ENCODE assay signal across 1 cellular context in the genomic region with DNA sequence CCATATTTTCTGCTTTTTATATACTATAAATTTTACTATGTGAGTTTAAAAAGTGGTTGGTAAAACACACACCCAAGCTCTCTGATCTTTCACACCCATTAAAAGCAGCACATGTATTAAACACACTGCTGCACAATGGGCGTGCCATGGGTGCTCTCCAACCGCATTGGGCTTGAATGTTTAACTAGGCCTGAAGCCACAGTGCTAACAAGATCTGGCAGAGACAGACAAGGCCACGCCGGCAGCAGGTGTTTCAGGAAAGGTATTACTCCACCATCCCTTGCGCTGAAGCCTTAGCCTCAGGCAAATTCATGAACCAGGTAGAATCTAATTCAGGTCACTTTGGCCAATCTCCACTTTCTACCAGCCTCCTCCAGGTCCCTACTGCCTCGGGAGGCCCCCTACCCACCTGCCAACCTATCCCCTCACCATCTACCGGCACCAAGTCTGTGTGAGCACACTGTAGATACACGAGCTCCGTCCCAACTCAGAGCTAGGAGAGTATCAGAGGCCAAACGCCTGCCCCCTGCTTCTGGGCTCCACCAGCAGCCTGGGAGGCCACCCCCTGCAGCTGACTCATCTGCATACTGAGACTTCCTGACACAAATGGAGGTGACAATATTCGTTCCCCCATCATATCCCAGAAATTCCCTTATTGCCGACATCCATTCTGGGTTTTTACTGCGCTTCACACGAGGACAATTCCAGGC.
A peak's percentile ranks its signal among the peaks of the same experiment; 100 is the strongest.
TF ChIP-seq lines count a peak whose summit lies in the region.

No MANE protein-coding gene starts in this region.

TF ChIP-seq in HepG2, 621 proteins besides CTCF, POLR2A, EP300 and RAD21 (continued from another document and continues in another):
- TF ChIP-seq, protein P1, sequence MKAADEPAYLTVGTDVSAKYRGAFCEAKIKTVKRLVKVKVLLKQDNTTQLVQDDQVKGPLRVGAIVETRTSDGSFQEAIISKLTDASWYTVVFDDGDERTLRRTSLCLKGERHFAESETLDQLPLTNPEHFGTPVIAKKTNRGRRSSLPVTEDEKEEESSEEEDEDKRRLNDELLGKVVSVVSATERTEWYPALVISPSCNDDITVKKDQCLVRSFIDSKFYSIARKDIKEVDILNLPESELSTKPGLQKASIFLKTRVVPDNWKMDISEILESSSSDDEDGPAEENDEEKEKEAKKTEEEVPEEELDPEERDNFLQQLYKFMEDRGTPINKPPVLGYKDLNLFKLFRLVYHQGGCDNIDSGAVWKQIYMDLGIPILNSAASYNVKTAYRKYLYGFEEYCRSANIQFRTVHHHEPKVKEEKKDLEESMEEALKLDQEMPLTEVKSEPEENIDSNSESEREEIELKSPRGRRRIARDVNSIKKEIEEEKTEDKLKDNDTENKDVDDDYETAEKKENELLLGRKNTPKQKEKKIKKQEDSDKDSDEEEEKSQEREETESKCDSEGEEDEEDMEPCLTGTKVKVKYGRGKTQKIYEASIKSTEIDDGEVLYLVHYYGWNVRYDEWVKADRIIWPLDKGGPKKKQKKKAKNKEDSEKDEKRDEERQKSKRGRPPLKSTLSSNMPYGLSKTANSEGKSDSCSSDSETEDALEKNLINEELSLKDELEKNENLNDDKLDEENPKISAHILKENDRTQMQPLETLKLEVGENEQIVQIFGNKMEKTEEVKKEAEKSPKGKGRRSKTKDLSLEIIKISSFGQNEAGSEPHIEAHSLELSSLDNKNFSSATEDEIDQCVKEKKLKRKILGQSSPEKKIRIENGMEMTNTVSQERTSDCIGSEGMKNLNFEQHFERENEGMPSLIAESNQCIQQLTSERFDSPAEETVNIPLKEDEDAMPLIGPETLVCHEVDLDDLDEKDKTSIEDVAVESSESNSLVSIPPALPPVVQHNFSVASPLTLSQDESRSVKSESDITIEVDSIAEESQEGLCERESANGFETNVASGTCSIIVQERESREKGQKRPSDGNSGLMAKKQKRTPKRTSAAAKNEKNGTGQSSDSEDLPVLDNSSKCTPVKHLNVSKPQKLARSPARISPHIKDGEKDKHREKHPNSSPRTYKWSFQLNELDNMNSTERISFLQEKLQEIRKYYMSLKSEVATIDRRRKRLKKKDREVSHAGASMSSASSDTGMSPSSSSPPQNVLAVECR (CRISPR knock-in tag; IDR thresholded peaks at IDR 0.05; ENCODE audit: borderline replicate concordance): peak; percentile 38
- TF ChIP-seq ZNF337 (CRISPR knock-in tag; IDR thresholded peaks at IDR 0.05; ENCODE audit: borderline replicate concordance, low read depth) (no peak), TRAFD1 (CRISPR knock-in tag; IDR thresholded peaks at IDR 0.05; ENCODE audit: borderline replicate concordance) (no peak), CEBPB (IDR thresholded peaks at IDR 0.05; ENCODE audit: borderline replicate concordance, low read depth, low read length) (peak; percentile 1; the same call in 1 of the 2 replicates), MXD4 (CRISPR knock-in tag; IDR thresholded peaks at IDR 0.05) (peak; percentile 68; the same call in 1 of the 2 replicates), HES4 (CRISPR knock-in tag; IDR thresholded peaks at IDR 0.05; ENCODE audit: borderline replicate concordance) (peak; percentile 56; the same call in 1 of the 2 replicates), XRCC5 (optimal IDR thresholded peaks at IDR 0.05; ENCODE audit: low read length) (peak; percentile 14), ZNF205 (CRISPR knock-in tag; IDR thresholded peaks at IDR 0.05) (0 out of 2 replicates have a peak, but pooled peaks have one; percentile 33), IRX3 (CRISPR knock-in tag; IDR thresholded peaks at IDR 0.05; ENCODE audit: borderline replicate concordance, low read depth) (no peak), ZMYM2 (CRISPR knock-in tag; IDR thresholded peaks at IDR 0.05) (no peak), BCLAF1 (IDR thresholded peaks at IDR 0.05) (no peak), DRAP1 (CRISPR knock-in tag; IDR thresholded peaks at IDR 0.05) (peak; percentile 20; the same call in 1 of the 2 replicates), ZNF850 (CRISPR knock-in tag; conservative IDR thresholded peaks at IDR 0.05) (no peak), ZNF841 (CRISPR knock-in tag; IDR thresholded peaks at IDR 0.05; ENCODE audit: borderline replicate concordance) (no peak; the same call in 1 of the 2 replicates), HBP1 (CRISPR knock-in tag; IDR thresholded peaks at IDR 0.05; ENCODE audit: low read depth) (no peak), ASH2L (IDR thresholded peaks at IDR 0.05; ENCODE audit: insufficient read length, low read depth, low read length) (peak; percentile 42), ZNF720 (CRISPR knock-in tag; IDR thresholded peaks at IDR 0.05) (no peak), ZNF292 (CRISPR knock-in tag; IDR thresholded peaks at IDR 0.05; ENCODE audit: borderline replicate concordance, low read depth) (peak; percentile 72; the same call in 1 of the 2 replicates), BCL6 (CRISPR knock-in tag; IDR thresholded peaks at IDR 0.05) (0 out of 2 replicates have a peak, but pooled peaks have one; percentile 48), REXO4 (CRISPR knock-in tag; IDR thresholded peaks at IDR 0.05; ENCODE audit: borderline replicate concordance) (no peak), FOXA1 (IDR thresholded peaks at IDR 0.05) (no peak), FOXA1 (CRISPR knock-in tag; IDR thresholded peaks at IDR 0.05) (peak; percentile 47), ZNF264 (CRISPR knock-in tag; IDR thresholded peaks at IDR 0.05) (no peak), MLLT10 (CRISPR knock-in tag; IDR thresholded peaks at IDR 0.05) (no peak), KLF9 (CRISPR knock-in tag; IDR thresholded peaks at IDR 0.05; ENCODE audit: low read depth) (no peak), PAX8 (CRISPR knock-in tag; IDR thresholded peaks at IDR 0.05; ENCODE audit: borderline replicate concordance) (no peak), ZSCAN12 (CRISPR knock-in tag; IDR thresholded peaks at IDR 0.05) (0 out of 2 replicates have a peak, but pooled peaks have one; percentile 70), YEATS4 (CRISPR knock-in tag; IDR thresholded peaks at IDR 0.05; ENCODE audit: borderline replicate concordance) (peak; percentile 46; the same call in 1 of the 2 replicates), RNF2 (conservative IDR thresholded peaks at IDR 0.05; ENCODE audit: low read depth) (peak; percentile 74), ZNF598 (CRISPR knock-in tag; IDR thresholded peaks at IDR 0.05; ENCODE audit: borderline replicate concordance) (no peak), ZNF629 (CRISPR knock-in tag; conservative IDR thresholded peaks at IDR 0.05) (0 out of 2 replicates have a peak, but pooled peaks have one; percentile 35), HIVEP1 (CRISPR knock-in tag; IDR thresholded peaks at IDR 0.05) (no peak), ZNF570 (CRISPR knock-in tag; IDR thresholded peaks at IDR 0.05; ENCODE audit: borderline replicate concordance) (no peak), TAF1 (CRISPR knock-in tag; IDR thresholded peaks at IDR 0.05) (no peak), SIN3B (IDR thresholded peaks at IDR 0.05; ENCODE audit: low read length) (no peak), ZFP36L2 (CRISPR knock-in tag; IDR thresholded peaks at IDR 0.05) (no peak), NR2F6 (IDR thresholded peaks at IDR 0.05) (no peak), NR2F6 (CRISPR knock-in tag; IDR thresholded peaks at IDR 0.05) (0 out of 2 replicates have a peak, but pooled peaks have one; percentile 38), ZNF275 (CRISPR knock-in tag; IDR thresholded peaks at IDR 0.05; ENCODE audit: borderline replicate concordance) (no peak), IKZF4 (CRISPR knock-in tag; IDR thresholded peaks at IDR 0.05; ENCODE audit: borderline replicate concordance, low read depth, not compliant biosample characterization) (no peak), MEIS1 (CRISPR knock-in tag; IDR thresholded peaks at IDR 0.05; ENCODE audit: borderline replicate concordance) (no peak), NR2C2 (CRISPR knock-in tag; IDR thresholded peaks at IDR 0.05; ENCODE audit: borderline replicate concordance) (no peak), ZNF383 (CRISPR knock-in tag; IDR thresholded peaks at IDR 0.05; ENCODE audit: borderline replicate concordance) (no peak), MZF1 (CRISPR knock-in tag; IDR thresholded peaks at IDR 0.05; ENCODE audit: borderline replicate concordance) (no peak), ZBTB3 (CRISPR knock-in tag; IDR thresholded peaks at IDR 0.05; ENCODE audit: borderline replicate concordance, low read depth) (no peak), SRY (CRISPR knock-in tag; IDR thresholded peaks at IDR 0.05) (0 out of 2 replicates have a peak, but pooled peaks have one; percentile 41), BRCA1 (CRISPR knock-in tag; IDR thresholded peaks at IDR 0.05) (no peak), RBM22 (optimal IDR thresholded peaks at IDR 0.05; ENCODE audit: low read length) (no peak), ZBTB42 (CRISPR knock-in tag; IDR thresholded peaks at IDR 0.05) (no peak), NFATC3 (CRISPR knock-in tag; IDR thresholded peaks at IDR 0.05) (no peak), ZNF230 (CRISPR knock-in tag; IDR thresholded peaks at IDR 0.05) (no peak)
- TF ChIP-seq, protein P2, sequence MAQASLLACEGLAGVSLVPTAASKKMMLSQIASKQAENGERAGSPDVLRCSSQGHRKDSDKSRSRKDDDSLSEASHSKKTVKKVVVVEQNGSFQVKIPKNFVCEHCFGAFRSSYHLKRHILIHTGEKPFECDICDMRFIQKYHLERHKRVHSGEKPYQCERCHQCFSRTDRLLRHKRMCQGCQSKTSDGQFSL (CRISPR knock-in tag; IDR thresholded peaks at IDR 0.05): no peak
- TF ChIP-seq, protein P3, sequence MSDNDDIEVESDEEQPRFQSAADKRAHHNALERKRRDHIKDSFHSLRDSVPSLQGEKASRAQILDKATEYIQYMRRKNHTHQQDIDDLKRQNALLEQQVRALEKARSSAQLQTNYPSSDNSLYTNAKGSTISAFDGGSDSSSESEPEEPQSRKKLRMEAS (IDR thresholded peaks at IDR 0.05): peak; percentile 87
- TF ChIP-seq, protein P4, sequence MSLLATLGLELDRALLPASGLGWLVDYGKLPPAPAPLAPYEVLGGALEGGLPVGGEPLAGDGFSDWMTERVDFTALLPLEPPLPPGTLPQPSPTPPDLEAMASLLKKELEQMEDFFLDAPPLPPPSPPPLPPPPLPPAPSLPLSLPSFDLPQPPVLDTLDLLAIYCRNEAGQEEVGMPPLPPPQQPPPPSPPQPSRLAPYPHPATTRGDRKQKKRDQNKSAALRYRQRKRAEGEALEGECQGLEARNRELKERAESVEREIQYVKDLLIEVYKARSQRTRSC (CRISPR knock-in tag; IDR thresholded peaks at IDR 0.05; ENCODE audit: low read depth): 0 out of 2 replicates have a peak, but pooled peaks have one; percentile 44
- TF ChIP-seq, protein P5, sequence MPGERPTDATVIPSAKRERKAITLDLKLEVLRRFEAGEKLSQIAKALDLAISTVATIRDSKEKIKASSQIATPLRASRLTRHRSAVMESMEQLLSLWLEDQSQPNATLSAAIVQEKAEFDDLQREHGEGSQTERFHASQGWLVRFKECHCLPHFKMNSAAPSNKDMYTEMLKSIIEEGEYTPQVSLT (CRISPR knock-in tag; IDR thresholded peaks at IDR 0.05; ENCODE audit: borderline replicate concordance, low read depth): no peak
